24 cellular contexts compared by ENCODE assay signal in the genomic region with DNA sequence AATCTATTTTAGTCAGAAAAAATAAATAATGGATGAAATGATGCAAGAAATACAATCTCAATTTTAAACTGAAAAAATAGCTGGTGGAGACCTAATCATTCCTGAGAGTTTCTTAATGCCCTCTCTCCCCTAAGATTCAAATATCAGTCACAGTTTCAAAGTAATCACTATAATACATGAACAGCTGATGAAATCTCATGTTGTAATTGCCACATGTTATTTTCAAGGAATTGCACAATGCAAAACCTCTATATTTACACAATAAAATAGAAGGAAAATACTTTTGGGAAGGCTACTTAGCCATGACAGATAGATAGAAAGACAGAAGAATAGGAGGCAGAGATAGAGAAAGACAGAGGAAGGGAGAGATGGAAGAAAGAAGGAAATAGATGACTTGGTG. TPM values are rescaled to one million over a fixed set of nuclear protein-coding genes. Genes with fewer than 3 reads are reported as not detected.
A peak's percentile ranks its signal among the peaks of the same experiment; 100 is the strongest.
DNase-seq lines count a peak whose midpoint lies in the region; ATAC-seq, FAIRE-seq and TF ChIP-seq lines count a peak whose summit lies in the region.
"Had no signal": no experiment of that assay in that cellular context is flagged by ENCODE, and none has a peak within 500 bp of the region (broad histone marks: within the 10 kb centered on the region; RNA-seq: fewer than 3 reads in every experiment).

No MANE protein-coding gene starts in this region.

- no peak for ATAC-seq in pancreas
- ATAC-seq: Right ventricle myocardium inferior had no signal

- no peaks in the 10 kb centered on the region for H3K9me3 Mint-ChIP-seq in activated naive CD4-positive, alpha-beta T cell treated with anti-CD3 and anti-CD28 coated beads for 36 hours
- H3K9me3 Mint-ChIP-seq in glutamatergic neuron (ENCODE audit: unreplicated experiment), result peaks cover 2% of the 10 kb centered on the region
- H3K9me3 Mint-ChIP-seq: central memory CD8-positive, alpha-beta T cell had no signal

- FAIRE-seq in bronchial epithelial cell (lab: Jason Lieb, UNC) (no peak), pancreas (lab: Jason Lieb, UNC) (no peak)
- FAIRE-seq: frontal cortex, GM18507, HTR-8/SVneo, TTC549 had no signal

- H3K4me3 ChIP-seq in bronchial epithelial cell (ENCODE audit: low read depth, low read length), result no peak overlapping the region
- H3K4me3 ChIP-seq in pancreas, result no peak overlapping the region
- H3K4me3 ChIP-seq: spleen, testis had no signal

- no peaks in the 10 kb centered on the region for H3K36me3 ChIP-seq in bronchial epithelial cell (ENCODE audit: control insufficient read depth, insufficient read depth, low read length)
- H3K36me3 ChIP-seq in pancreas, result no peaks in the 10 kb centered on the region

- H3K27me3 ChIP-seq in bronchial epithelial cell (ENCODE audit: control insufficient read depth, insufficient read depth, low read length), result no peaks in the 10 kb centered on the region
- no peaks in the 10 kb centered on the region for H3K27me3 ChIP-seq in pancreas
- H3K27me3 ChIP-seq: spleen, testis had no signal

- intact Hi-C loops in activated naive CD4-positive, alpha-beta T cell treated with anti-CD3 and anti-CD28 coated beads for 36 hours (cut with micrococcal nuclease), result no loop called here
- intact Hi-C loops in pancreas (cut with DNase I), result no loop called here

- H3K9me3 ChIP-seq in pancreas, result no peaks in the 10 kb centered on the region
- H3K9me3 ChIP-seq: spleen, testis had no signal

- no peak for TF ChIP-seq CTCF in bronchial epithelial cell (IDR thresholded peaks at IDR 0.05; ENCODE audit: insufficient read depth, low read length, severe bottlenecking)
- TF ChIP-seq CTCF in glutamatergic neuron (IDR thresholded peaks at IDR 0.05; ENCODE audit: partially characterized antibody, unreplicated experiment), result no peak
- TF ChIP-seq CTCF in pancreas (IDR thresholded peaks at IDR 0.05), result no peak

- no peak overlapping the region for H3K4me3 Mint-ChIP-seq in activated naive CD4-positive, alpha-beta T cell treated with anti-CD3 and anti-CD28 coated beads for 36 hours
- H3K4me3 Mint-ChIP-seq in glutamatergic neuron (ENCODE audit: unreplicated experiment), result no peak overlapping the region
- H3K4me3 Mint-ChIP-seq: central memory CD8-positive, alpha-beta T cell; neural crest cell had no signal

- no peaks in the 10 kb centered on the region for H3K36me3 Mint-ChIP-seq in activated naive CD4-positive, alpha-beta T cell treated with anti-CD3 and anti-CD28 coated beads for 36 hours (ENCODE audit: low read depth)
- peaks cover 9% of the 10 kb centered on the region for H3K36me3 Mint-ChIP-seq in glutamatergic neuron (ENCODE audit: unreplicated experiment)

- CTCF ChIA-PET in activated naive CD4-positive, alpha-beta T cell treated with anti-CD3 and anti-CD28 coated beads for 36 hours (lab: Charles Lee), result interaction anchor here (0.7 to 1.8 kb wide), 4 partner anchors 10 to 1475 kb away, joined by 3 to 4 read pairs (median 3); no protein-coding TSS in a partner anchor

- peaks cover 2% of the 10 kb centered on the region for H3K4me1 Mint-ChIP-seq in activated naive CD4-positive, alpha-beta T cell treated with anti-CD3 and anti-CD28 coated beads for 36 hours (ENCODE audit: low read depth)
- no peaks in the 10 kb centered on the region for H3K4me1 Mint-ChIP-seq in glutamatergic neuron (ENCODE audit: low read depth, unreplicated experiment)

- DNase-seq in AG08395 (ENCODE audit: low spot score), result peak; percentile 5
- peak; percentile 22 for DNase-seq in GM04504 (ENCODE audit: low read depth)
- peak; percentile 55 for DNase-seq in bronchial epithelial cell (ENCODE audit: low read depth)
- peak; percentile 52 for DNase-seq in iris pigment epithelial cell (ENCODE audit: low read depth)
- DNase-seq in activated naive CD4-positive, alpha-beta T cell treated with anti-CD3 and anti-CD28 coated beads for 36 hours, result no peak
- DNase-seq in glutamatergic neuron, result no peak
- DNase-seq in pancreas, result no peak
- no peak for DNase-seq in SHP77 (lab: John Stamatoyannopoulos, UW)
- DNase-seq: activated CD4-positive, alpha-beta T cell treated with anti-CD3 and anti-CD28 coated beads for 4 hours; activated gamma-delta T cell treated with Interleukin-2 at 50 U/mL for 16 hours; anterior cingulate cortex; effector CD8-positive, alpha-beta T cell; NCI-H1436 treated with DMSO at 0.1 percent for 48 hours; NCI-H524 treated with DMSO at 0.1 percent for 48 hours; spleen; testis had no signal

- H3K4me1 ChIP-seq in pancreas, result no peaks in the 10 kb centered on the region
- H3K4me1 ChIP-seq: testis had no signal

- H3K27me3 Mint-ChIP-seq in activated naive CD4-positive, alpha-beta T cell treated with anti-CD3 and anti-CD28 coated beads for 36 hours (ENCODE audit: low read depth), result no peaks in the 10 kb centered on the region
- H3K27me3 Mint-ChIP-seq in glutamatergic neuron (ENCODE audit: unreplicated experiment), result no peaks in the 10 kb centered on the region
- H3K27me3 Mint-ChIP-seq: central memory CD8-positive, alpha-beta T cell had no signal

- H3K27ac ChIP-seq in pancreas, result no peak overlapping the region
- H3K27ac ChIP-seq: spleen, testis had no signal

- no peak overlapping the region for H3K27ac Mint-ChIP-seq in activated naive CD4-positive, alpha-beta T cell treated with anti-CD3 and anti-CD28 coated beads for 36 hours
- H3K27ac Mint-ChIP-seq in glutamatergic neuron (ENCODE audit: unreplicated experiment), result no peak overlapping the region
- H3K27ac Mint-ChIP-seq: progenitor cell of endocrine pancreas had no signal

RNA-seq across cellular contexts. Expression of a gene that starts 18.2 kb away (rescaled TPM):
- total RNA-seq in bronchial epithelial cell, result not detected in 2 replicates
- total RNA-seq in activated naive CD4-positive, alpha-beta T cell treated with anti-CD3 and anti-CD28 coated beads for 36 hours, result 1 to 10 TPM; 1.2 TPM
- not detected for total RNA-seq in glutamatergic neuron (ENCODE audit: unreplicated experiment)
- total RNA-seq in pancreas, result under 1 TPM in 2 of 6 donors, not detected in 4; 0.22 to 0.29 TPM
- polyA plus RNA-seq in pancreas, result not detected
- total RNA-seq: frontal cortex, neural crest cell, progenitor cell of endocrine pancreas, Right ventricle myocardium inferior had no signal

Comparison
In these comparisons a context has a peak if more than half of its experiments do, and no peak if none do; other contexts are left out.
1. DNase-seq: peak in AG08395 (single experiment), GM04504 (single experiment), bronchial epithelial cell (single experiment) and iris pigment epithelial cell (single experiment); none in activated naive CD4-positive, alpha-beta T cell treated with anti-CD3 and anti-CD28 coated beads for 36 hours (single experiment), glutamatergic neuron (single experiment), pancreas (0 of 6) and SHP77 (0 of 2).